Comparison of ENCODE assay signal across 12 cellular contexts in genomic region chr13:102774596-102775375, GRCh38. TPM values are rescaled to one million over a fixed set of nuclear protein-coding genes. Genes with fewer than 3 reads are reported as not detected.
DNase-seq lines count a peak whose midpoint lies in the region; ATAC-seq and TF ChIP-seq lines count a peak whose summit lies in the region.
"Had no signal": no experiment of that assay in that cellular context is flagged by ENCODE, and none has a peak within 500 bp of the region (broad histone marks: within the 10 kb centered on the region; RNA-seq: fewer than 3 reads in every experiment).

No MANE protein-coding gene starts in this region.

- no peak for ATAC-seq in activated naive CD8-positive, alpha-beta T cell treated with anti-CD3 and anti-CD28 coated beads, Interleukin-2, amount 10 ng/mL, durations not matched to agents 7 days and 5 days (ENCODE audit: low read depth)

- no peak overlapping the region for H3K4me3 ChIP-seq in KMS-11 (IDR thresholded peaks at IDR 0.05; ENCODE audit: insufficient read depth, low read depth, low read length)
- H3K4me3 ChIP-seq in neural progenitor cell: no peak overlapping the region

- no peaks in the 10 kb centered on the region for H3K9me3 ChIP-seq in neural progenitor cell (ENCODE audit: low read depth)

- H3K79me2 ChIP-seq in KMS-11 (ENCODE audit: insufficient read depth, low read depth) (no peaks in the 10 kb centered on the region), neural progenitor cell (ENCODE audit: low read depth) (peaks cover 9% of the 10 kb centered on the region)

- no peak overlapping the region for H3K9ac ChIP-seq in KMS-11
- no peak overlapping the region for H3K9ac ChIP-seq in neural progenitor cell

- no peaks in the 10 kb centered on the region for H4K20me1 ChIP-seq in KMS-11 (ENCODE audit: insufficient read depth)
- no peaks in the 10 kb centered on the region for H4K20me1 ChIP-seq in neural progenitor cell (ENCODE audit: low read depth)

- DNase-seq in Calu3 (no peak), neural progenitor cell (ENCODE audit: low spot score) (peak; percentile 12), ureter (ENCODE audit: low spot score) (no peak), occipital lobe (lab: John Stamatoyannopoulos, UW) (no peak)
- DNase-seq in activated naive CD8-positive, alpha-beta T cell treated with anti-CD3 and anti-CD28 coated beads, Interleukin-2, amount 10 ng/mL, durations not matched to agents 7 days and 5 days: no peak
- DNase-seq in stimulated activated CD4-positive, alpha-beta T cell treated with anti-CD3 and anti-CD28 coated beads, Interleukin-15, amount 100 ng/mL, for 24 hours: no peak
- DNase-seq: activated CD8-positive, alpha-beta memory T cell treated with anti-CD3 and anti-CD28 coated beads for 24 hours; foreskin fibroblast; mammary epithelial cell; NCI-H187; stimulated activated naive CD4-positive, alpha-beta T cell treated with Interleukin-2 at 50 U/mL for 16 hours had no signal

- H3K4me1 ChIP-seq in KMS-11 (ENCODE audit: low read depth, poor library complexity, severe bottlenecking) (peaks cover 8% of the 10 kb centered on the region), neural progenitor cell (peaks cover 3% of the 10 kb centered on the region)

- H3K27ac Mint-ChIP-seq in Calu3 (ENCODE audit: unreplicated experiment) (no peak overlapping the region), neural progenitor cell (no peak overlapping the region)
- H3K27ac Mint-ChIP-seq in activated naive CD8-positive, alpha-beta T cell treated with anti-CD3 and anti-CD28 coated beads, Interleukin-2, amount 10 ng/mL, durations not matched to agents 7 days and 5 days: peak overlapping the region; percentile 89

- H3K27me3 ChIP-seq in KMS-11 (ENCODE audit: insufficient read depth, low read depth) (no peaks in the 10 kb centered on the region), neural progenitor cell (peaks cover 9% of the 10 kb centered on the region)

- intact Hi-C loops in Calu3 (cut with micrococcal nuclease; ENCODE audit: unreplicated experiment): no loop called here

- H3K9me3 Mint-ChIP-seq in Calu3 (ENCODE audit: low read depth, unreplicated experiment) (no peaks in the 10 kb centered on the region), neural progenitor cell (peaks cover 3% of the 10 kb centered on the region)
- H3K9me3 Mint-ChIP-seq in activated naive CD8-positive, alpha-beta T cell treated with anti-CD3 and anti-CD28 coated beads, Interleukin-2, amount 10 ng/mL, durations not matched to agents 7 days and 5 days: no peaks in the 10 kb centered on the region

- CTCF ChIA-PET in Calu3 (lab: Charles Lee): no interaction called here

- TF ChIP-seq CTCF in Calu3 (IDR thresholded peaks at IDR 0.05; ENCODE audit: unreplicated experiment) (no peak), KMS-11 (conservative IDR thresholded peaks at IDR 0.05; ENCODE audit: low read depth, low read length) (no peak), neural progenitor cell (IDR thresholded peaks at IDR 0.05) (no peak)

- BruUV-seq in Calu3 (replicated peaks; lab: Mats Ljungman, UMichigan): no TSS peak

- H3K36me3 ChIP-seq in KMS-11 (ENCODE audit: insufficient read depth) (no peaks in the 10 kb centered on the region), neural progenitor cell (no peaks in the 10 kb centered on the region)

- H3K4me3 Mint-ChIP-seq in Calu3 (ENCODE audit: low read depth, unreplicated experiment): peak overlapping the region; percentile 72
- H3K4me3 Mint-ChIP-seq in activated naive CD8-positive, alpha-beta T cell treated with anti-CD3 and anti-CD28 coated beads, Interleukin-2, amount 10 ng/mL, durations not matched to agents 7 days and 5 days: peak overlapping the region; percentile 81
- peak overlapping the region; percentile 92 for H3K4me3 Mint-ChIP-seq in neural progenitor cell

- no peaks in the 10 kb centered on the region for H3K4me1 Mint-ChIP-seq in Calu3 (ENCODE audit: low read depth, unreplicated experiment)
- H3K4me1 Mint-ChIP-seq in activated naive CD8-positive, alpha-beta T cell treated with anti-CD3 and anti-CD28 coated beads, Interleukin-2, amount 10 ng/mL, durations not matched to agents 7 days and 5 days: peaks cover 58% of the 10 kb centered on the region
- peaks cover 15% of the 10 kb centered on the region for H3K4me1 Mint-ChIP-seq in neural progenitor cell

- H3F3A ChIP-seq in neural progenitor cell (ENCODE audit: low read depth): no peaks in the 10 kb centered on the region

- POLR2A ChIA-PET in activated naive CD8-positive, alpha-beta T cell treated with anti-CD3 and anti-CD28 coated beads, Interleukin-2, amount 10 ng/mL, durations not matched to agents 7 days and 5 days (lab: Charles Lee): interaction anchor here (1.4 to 6.1 kb wide), 6 partner anchors 10 to 178 kb away, joined by 3 to 77 read pairs (median 20); partner anchors contain the start of genes BIVM, ERCC5, POGLUT2 and TPP2

- H3K4me2 ChIP-seq in KMS-11 (no peak overlapping the region), neural progenitor cell (no peak overlapping the region)

- no peaks in the 10 kb centered on the region for H3K27me3 Mint-ChIP-seq in Calu3 (ENCODE audit: unreplicated experiment)
- H3K27me3 Mint-ChIP-seq in activated naive CD8-positive, alpha-beta T cell treated with anti-CD3 and anti-CD28 coated beads, Interleukin-2, amount 10 ng/mL, durations not matched to agents 7 days and 5 days: no peaks in the 10 kb centered on the region
- H3K27me3 Mint-ChIP-seq in neural progenitor cell (ENCODE audit: insufficient read depth, low read depth): peaks cover 3% of the 10 kb centered on the region

- H2AFZ ChIP-seq in KMS-11 (ENCODE audit: low read depth) (peak overlapping the region; percentile 86; the same call in 1 of the 2 replicates), neural progenitor cell (replicated peaks) (no peak overlapping the region)

- H3K27ac ChIP-seq in KMS-11: no peak overlapping the region
- no peak overlapping the region for H3K27ac ChIP-seq in neural progenitor cell

- H3K36me3 Mint-ChIP-seq in Calu3 (ENCODE audit: insufficient read depth, unreplicated experiment) (peaks cover 20% of the 10 kb centered on the region), neural progenitor cell (peaks cover 10% of the 10 kb centered on the region)
- peaks cover 2% of the 10 kb centered on the region for H3K36me3 Mint-ChIP-seq in activated naive CD8-positive, alpha-beta T cell treated with anti-CD3 and anti-CD28 coated beads, Interleukin-2, amount 10 ng/mL, durations not matched to agents 7 days and 5 days

RNA-seq across cellular contexts. Expression of gene TEX30, which starts 1.2 kb away (rescaled TPM):
- total RNA-seq in Calu3 (2022) (7.4 and 7.9 TPM in 2 replicates), neural progenitor cell (ENCODE audit: low replicate concordance) (16.4 and 38.9 TPM in 2 replicates), ureter (4.2 TPM), occipital lobe (12.8 TPM)
- total RNA-seq in activated naive CD8-positive, alpha-beta T cell treated with anti-CD3 and anti-CD28 coated beads, Interleukin-2, amount 10 ng/mL, durations not matched to agents 7 days and 5 days: 10 to 100 TPM; 22.2 to 23.0 TPM

RNA-seq across cellular contexts. Expression of gene POGLUT2, which starts 24.0 kb away (rescaled TPM):
- total RNA-seq in Calu3 (2022) (1.9 and 2.3 TPM in 2 replicates), neural progenitor cell (ENCODE audit: low replicate concordance) (18.6 and 33.5 TPM in 2 replicates), ureter (2.2 TPM), occipital lobe (11.5 TPM)
- 1 to 10 TPM; 8.2 to 8.8 TPM for total RNA-seq in activated naive CD8-positive, alpha-beta T cell treated with anti-CD3 and anti-CD28 coated beads, Interleukin-2, amount 10 ng/mL, durations not matched to agents 7 days and 5 days

RNA-seq across cellular contexts. Expression of gene BIVM, which starts 24.1 kb away (rescaled TPM):
- total RNA-seq in Calu3 (2022) (11.0 and 12.6 TPM in 2 replicates), neural progenitor cell (ENCODE audit: low replicate concordance) (13.6 and 15.7 TPM in 2 replicates), ureter (17.2 TPM), occipital lobe (65.2 TPM)
- total RNA-seq in activated naive CD8-positive, alpha-beta T cell treated with anti-CD3 and anti-CD28 coated beads, Interleukin-2, amount 10 ng/mL, durations not matched to agents 7 days and 5 days: 10 to 100 TPM; 19.8 to 26.2 TPM
